Comparison of ENCODE assay signal across 18 cellular contexts in genomic region chr13:109792416-109793090, GRCh38. TPM values are rescaled to one million over a fixed set of nuclear protein-coding genes. Genes with fewer than 3 reads are reported as not detected.
DNase-seq lines count a peak whose midpoint lies in the region; ATAC-seq, FAIRE-seq and TF ChIP-seq lines count a peak whose summit lies in the region.
"Had no signal": no experiment of that assay in that cellular context is flagged by ENCODE, and none has a peak within 500 bp of the region (broad histone marks: within the 10 kb centered on the region; RNA-seq: fewer than 3 reads in every experiment).

No MANE protein-coding gene starts in this region.

- H3K27ac ChIP-seq in OCI-LY3 (ENCODE audit: low read length) (no peak overlapping the region), WERI-Rb-1 (no peak overlapping the region)

- no peaks in the 10 kb centered on the region for H3K9me3 ChIP-seq in OCI-LY3 (ENCODE audit: insufficient read depth, low read length)
- H3K9me3 ChIP-seq in WERI-Rb-1 (ENCODE audit: severe bottlenecking) = no peaks in the 10 kb centered on the region

- H3K4me1 ChIP-seq in OCI-LY3 (ENCODE audit: low read length) = peaks cover 7% of the 10 kb centered on the region

- peaks cover 69% of the 10 kb centered on the region for H3K4me1 Mint-ChIP-seq in activated CD4-positive, alpha-beta memory T cell treated with anti-CD3 and anti-CD28 coated beads, Interleukin-2, amount 10 ng/mL, durations not matched to agents 7 days and 5 days
- H3K4me1 Mint-ChIP-seq in activated CD4-positive, alpha-beta memory T cell treated with anti-CD3 and anti-CD28 coated beads for 36 hours (ENCODE audit: low read depth) = peaks cover 21% of the 10 kb centered on the region
- H3K4me1 Mint-ChIP-seq in activated T-helper 17 cell treated with anti-CD3 and anti-CD28 coated beads, Interleukin-2, amount 50 U/mL, for 72 hours = peaks cover 16% of the 10 kb centered on the region

- peaks cover 24% of the 10 kb centered on the region; the same call in 1 of the 2 replicates for H3K27me3 ChIP-seq in OCI-LY3 (ENCODE audit: low read depth, low read length)
- no peaks in the 10 kb centered on the region for H3K27me3 ChIP-seq in WERI-Rb-1 (ENCODE audit: insufficient read depth, low read depth, severe bottlenecking)

- H3K36me3 Mint-ChIP-seq in activated CD4-positive, alpha-beta memory T cell treated with anti-CD3 and anti-CD28 coated beads, Interleukin-2, amount 10 ng/mL, durations not matched to agents 7 days and 5 days (ENCODE audit: low read depth) = no peaks in the 10 kb centered on the region
- H3K36me3 Mint-ChIP-seq in activated CD4-positive, alpha-beta memory T cell treated with anti-CD3 and anti-CD28 coated beads for 36 hours = no peaks in the 10 kb centered on the region
- no peaks in the 10 kb centered on the region for H3K36me3 Mint-ChIP-seq in activated T-helper 17 cell treated with anti-CD3 and anti-CD28 coated beads, Interleukin-2, amount 50 U/mL, for 72 hours (ENCODE audit: low read depth)

- DNase-seq in activated CD4-positive, alpha-beta memory T cell treated with anti-CD3 and anti-CD28 coated beads, Interleukin-2, amount 10 ng/mL, durations not matched to agents 7 days and 5 days = no peak
- DNase-seq in activated CD4-positive, alpha-beta memory T cell treated with anti-CD3 and anti-CD28 coated beads for 36 hours = no peak
- DNase-seq in H54 (ENCODE audit: insufficient read length, low spot score) (no peak), WERI-Rb-1 (no peak)
- DNase-seq: GOT3; HCEC 1CT; Kasumi-1; NCI-H2029 treated with DMSO at 0.1 percent for 48 hours; NCI-H446 treated with DMSO at 0.1 percent for 48 hours; NCI-H526; NCI-H82; NK-92 treated with Interleukin-12 subunit alpha and Interleukin-12 subunit beta, amount 100 ng/mL, for 24 hours; SHP77 treated with DMSO at 0.1 percent for 48 hours had no signal

- POLR2A ChIA-PET in activated CD4-positive, alpha-beta memory T cell treated with anti-CD3 and anti-CD28 coated beads, Interleukin-2, amount 10 ng/mL, durations not matched to agents 7 days and 5 days (lab: Charles Lee) = interaction anchor here (1.3 kb wide), 1 partner anchor 13 kb away, joined by 10 read pairs; no protein-coding TSS in a partner anchor
- POLR2A ChIA-PET in activated CD4-positive, alpha-beta memory T cell treated with anti-CD3 and anti-CD28 coated beads for 36 hours (lab: Charles Lee) = no interaction called here

- ATAC-seq in activated T-helper 17 cell treated with anti-CD3 and anti-CD28 coated beads, Interleukin-2, amount 50 U/mL, for 72 hours (replicated peaks) = peak; percentile 63
- ATAC-seq in HG03097 (IDR thresholded peaks at IDR 0.05; ENCODE audit: low FRiP score, unreplicated experiment) = no peak
- ATAC-seq: Panc1 had no signal

- H2AFZ ChIP-seq in OCI-LY3 (ENCODE audit: low read depth, low read length) = no peak overlapping the region

- no peak overlapping the region for H3K9ac ChIP-seq in OCI-LY3 (ENCODE audit: low read length)

- H3K79me2 ChIP-seq in OCI-LY3 (ENCODE audit: low read length) = no peaks in the 10 kb centered on the region

- H3K27me3 Mint-ChIP-seq in activated CD4-positive, alpha-beta memory T cell treated with anti-CD3 and anti-CD28 coated beads, Interleukin-2, amount 10 ng/mL, durations not matched to agents 7 days and 5 days = peaks cover 40% of the 10 kb centered on the region
- H3K27me3 Mint-ChIP-seq in activated CD4-positive, alpha-beta memory T cell treated with anti-CD3 and anti-CD28 coated beads for 36 hours = peaks cover 31% of the 10 kb centered on the region
- peaks cover 20% of the 10 kb centered on the region for H3K27me3 Mint-ChIP-seq in activated T-helper 17 cell treated with anti-CD3 and anti-CD28 coated beads, Interleukin-2, amount 50 U/mL, for 72 hours

- H3K4me3 ChIP-seq in OCI-LY3 (ENCODE audit: low read length) = no peak overlapping the region
- no peak overlapping the region for H3K4me3 ChIP-seq in WERI-Rb-1 (ENCODE audit: low read depth, low read length)

- H3K36me3 ChIP-seq in OCI-LY3 (replicated peaks; ENCODE audit: low read depth, low read length) (no peaks in the 10 kb centered on the region), WERI-Rb-1 (no peaks in the 10 kb centered on the region)

- no peak for FAIRE-seq in H54 (lab: Jason Lieb, UNC)
- FAIRE-seq: GM12891 had no signal

- H3K27ac Mint-ChIP-seq in activated CD4-positive, alpha-beta memory T cell treated with anti-CD3 and anti-CD28 coated beads, Interleukin-2, amount 10 ng/mL, durations not matched to agents 7 days and 5 days = peak overlapping the region; percentile 68
- no peak overlapping the region for H3K27ac Mint-ChIP-seq in activated CD4-positive, alpha-beta memory T cell treated with anti-CD3 and anti-CD28 coated beads for 36 hours
- H3K27ac Mint-ChIP-seq in activated T-helper 17 cell treated with anti-CD3 and anti-CD28 coated beads, Interleukin-2, amount 50 U/mL, for 72 hours = no peak overlapping the region

- TF ChIP-seq CTCF in OCI-LY3 (IDR thresholded peaks at IDR 0.05; ENCODE audit: low read depth, low read length) (no peak), WERI-Rb-1 (IDR thresholded peaks at IDR 0.05; ENCODE audit: low read depth, low read length) (no peak)

- CTCF ChIA-PET in activated CD4-positive, alpha-beta memory T cell treated with anti-CD3 and anti-CD28 coated beads, Interleukin-2, amount 10 ng/mL, durations not matched to agents 7 days and 5 days (lab: Charles Lee) = interaction anchor here (1.1 kb wide), 1 partner anchor 832 kb away, joined by 4 read pairs; no protein-coding TSS in a partner anchor
- CTCF ChIA-PET in activated CD4-positive, alpha-beta memory T cell treated with anti-CD3 and anti-CD28 coated beads for 36 hours (lab: Charles Lee) = no interaction called here

- H3K4me3 Mint-ChIP-seq in activated CD4-positive, alpha-beta memory T cell treated with anti-CD3 and anti-CD28 coated beads, Interleukin-2, amount 10 ng/mL, durations not matched to agents 7 days and 5 days = peak overlapping the region; percentile 38
- no peak overlapping the region for H3K4me3 Mint-ChIP-seq in activated CD4-positive, alpha-beta memory T cell treated with anti-CD3 and anti-CD28 coated beads for 36 hours
- H3K4me3 Mint-ChIP-seq in activated T-helper 17 cell treated with anti-CD3 and anti-CD28 coated beads, Interleukin-2, amount 50 U/mL, for 72 hours = no peak overlapping the region

- H3K9me3 Mint-ChIP-seq in activated CD4-positive, alpha-beta memory T cell treated with anti-CD3 and anti-CD28 coated beads, Interleukin-2, amount 10 ng/mL, durations not matched to agents 7 days and 5 days = no peaks in the 10 kb centered on the region
- H3K9me3 Mint-ChIP-seq in activated CD4-positive, alpha-beta memory T cell treated with anti-CD3 and anti-CD28 coated beads for 36 hours = no peaks in the 10 kb centered on the region
- no peaks in the 10 kb centered on the region for H3K9me3 Mint-ChIP-seq in activated T-helper 17 cell treated with anti-CD3 and anti-CD28 coated beads, Interleukin-2, amount 50 U/mL, for 72 hours

- H3K4me2 ChIP-seq in OCI-LY3 (ENCODE audit: low read length) = peak overlapping the region; percentile 43

- no peak for TF ChIP-seq POLR2A in H54 (IDR thresholded peaks at IDR 0.05; ENCODE audit: low read depth, low read length)

- H4K20me1 ChIP-seq in OCI-LY3 (ENCODE audit: insufficient read depth, low read length) = no peaks in the 10 kb centered on the region

- intact Hi-C loops in activated CD4-positive, alpha-beta memory T cell treated with anti-CD3 and anti-CD28 coated beads for 36 hours (cut with micrococcal nuclease) = no loop called here

RNA-seq across cellular contexts. Expression of gene IRS2, which starts 6.2 kb away (rescaled TPM):
- 1 to 10 TPM; 7.9 to 8.1 TPM for total RNA-seq in activated CD4-positive, alpha-beta memory T cell treated with anti-CD3 and anti-CD28 coated beads, Interleukin-2, amount 10 ng/mL, durations not matched to agents 7 days and 5 days
- 1 to 10 TPM; 2.3 to 2.5 TPM for total RNA-seq in activated CD4-positive, alpha-beta memory T cell treated with anti-CD3 and anti-CD28 coated beads for 36 hours
- total RNA-seq in activated T-helper 17 cell treated with anti-CD3 and anti-CD28 coated beads, Interleukin-2, amount 50 U/mL, for 72 hours = 1 to 10 TPM; 2.3 to 2.7 TPM
